In genomic region chr14:64092940-64093339, GRCh38 we compare ENCODE assay signal across 27 cellular contexts.
DNase-seq lines count a peak whose midpoint lies in the region; ATAC-seq and TF ChIP-seq lines count a peak whose summit lies in the region.
"Had no signal": no experiment of that assay in that cellular context is flagged by ENCODE, and none has a peak within 500 bp of the region (broad histone marks: within the 10 kb centered on the region; RNA-seq: fewer than 3 reads in every experiment).

No MANE protein-coding gene starts in this region.

- in situ Hi-C loops in transverse colon (cut with MboI; ENCODE audit: low pct_ligation_motif_present in 1 of 4, low pct_unique_long_range_greater_than_20kb in 1 of 4, low sequenced_read_pairs in 3 of 4) = no loop called here

- TF ChIP-seq EP300 in transverse colon (IDR thresholded peaks at IDR 0.05; ENCODE audit: low read depth) = no peak

- no peaks in the 10 kb centered on the region for H3K79me2 ChIP-seq in PC-3 (ENCODE audit: low read length)

- CTCF ChIA-PET in PC-3 (lab: Charles Lee) = interaction anchor here (0.6 kb wide), 1 partner anchor 52 kb away, joined by 6 read pairs; no protein-coding TSS in a partner anchor

- no peak overlapping the region for H3K27ac ChIP-seq in PC-3 (ENCODE audit: low read length)
- peak overlapping the region; percentile 53 to 73 (median 58) for H3K27ac ChIP-seq in transverse colon
- H3K27ac ChIP-seq in adrenal gland = no peak overlapping the region
- H3K27ac ChIP-seq: heart left ventricle, KMS-11, RWPE1, thoracic aorta had no signal

- no peaks in the 10 kb centered on the region for H4K20me1 ChIP-seq in PC-3 (ENCODE audit: low read length)

- intact Hi-C loops in PC-3 (cut with micrococcal nuclease) (no loop called here), left colon (cut with DNase I, micrococcal nuclease) (no loop called here), transverse colon (cut with DNase I; ENCODE audit: low total_unique reads) (no loop called here), adrenal gland (cut with DNase I) (no loop called here)

- POLR2A ChIA-PET in PC-3 (lab: Charles Lee; ENCODE audit: unreplicated experiment) = no interaction called here

- H3K4me3 ChIP-seq in PC-3 (ENCODE audit: low read length) = no peak overlapping the region
- H3K4me3 ChIP-seq in transverse colon = no peak overlapping the region
- no peak overlapping the region for H3K4me3 ChIP-seq in adrenal gland
- H3K4me3 ChIP-seq: GM12878, heart left ventricle, smooth muscle cell, thoracic aorta had no signal

- no TSS peak for BruUV-seq in PC-3 (replicated peaks; lab: Mats Ljungman, UMichigan)

- WGBS in transverse colon (ENCODE audit: low coverage in 1 of 2), 2 donors = 48 to 78% methylated on average over 2 to 5 of the region's 5 CpGs
- 75 to 96% (median 78%) methylated on average over 5 of the region's 5 CpGs for WGBS in adrenal gland, 4 donors

- no peaks in the 10 kb centered on the region for H3K27me3 ChIP-seq in PC-3 (ENCODE audit: low read length)
- no peaks in the 10 kb centered on the region for H3K27me3 ChIP-seq in transverse colon
- H3K27me3 ChIP-seq in adrenal gland = no peaks in the 10 kb centered on the region
- H3K27me3 ChIP-seq: heart left ventricle had no signal

- no peak overlapping the region for H2AFZ ChIP-seq in PC-3 (ENCODE audit: low read length)

- no peak overlapping the region for H3K9ac ChIP-seq in PC-3 (ENCODE audit: low read length)
- H3K9ac ChIP-seq: KMS-11 had no signal

- DNase-seq in NCI-H2171 treated with DMSO at 0.1 percent for 48 hours (lab: John Stamatoyannopoulos, UW) = peak; percentile 16
- DNase-seq in NCI-H2171 (lab: John Stamatoyannopoulos, UW) = no peak
- peak; percentile 57 for DNase-seq in PC-3
- DNase-seq in left colon = peak in 1 of 2 donors; percentile 15
- no peak for DNase-seq in transverse colon
- no peak for DNase-seq in adrenal gland
- DNase-seq: 8988T; activated CD4-positive, alpha-beta memory T cell treated with anti-CD3 and anti-CD28 coated beads, Interleukin-2, amount 10 ng/mL, durations not matched to agents 7 days and 5 days; activated gamma-delta T cell; CD8-positive, alpha-beta T cell; cortex of kidney; DND-41; heart left ventricle; HFFc6; left ventricle myocardium superior; NCI-H2029; NCI-H526; stimulated activated CD4-positive, alpha-beta T cell treated with anti-CD3 and anti-CD28 coated beads, Interleukin-2, amount 100 ng/mL, for 48 hours; stimulated activated naive CD4-positive, alpha-beta T cell; T-helper 9 cell had no signal

- peaks cover 15% of the 10 kb centered on the region for H3K4me1 ChIP-seq in PC-3 (ENCODE audit: insufficient read depth, low read length)
- peaks cover under 1 to 42% (median 14%) of the 10 kb centered on the region in 4 donors for H3K4me1 ChIP-seq in transverse colon
- no peaks in the 10 kb centered on the region for H3K4me1 ChIP-seq in adrenal gland (replicated peaks in 1 of 2)
- H3K4me1 ChIP-seq: heart left ventricle had no signal

- TF ChIP-seq CTCF in PC-3 (conservative IDR thresholded peaks at IDR 0.05; ENCODE audit: low read depth, low read length) (no peak), transverse colon (IDR thresholded peaks at IDR 0.05) (no peak), adrenal gland (IDR thresholded peaks at IDR 0.05) (no peak)

- H3K36me3 ChIP-seq in PC-3 (ENCODE audit: low read depth, low read length) = no peaks in the 10 kb centered on the region
- no peaks in the 10 kb centered on the region for H3K36me3 ChIP-seq in transverse colon
- H3K36me3 ChIP-seq in adrenal gland (replicated peaks in 1 of 2) = peaks cover 0 to 12% of the 10 kb centered on the region in 2 donors
- H3K36me3 ChIP-seq: thoracic aorta had no signal

- no peaks in the 10 kb centered on the region for H3K9me2 ChIP-seq in PC-3 (replicated peaks; ENCODE audit: low read length)

- H3F3A ChIP-seq in PC-3 (ENCODE audit: low read length, unreplicated experiment) = no peaks in the 10 kb centered on the region

- H3K4me2 ChIP-seq in PC-3 (ENCODE audit: low read length) = 0 out of 2 replicates have a peak overlapping the region, but pooled peaks have one; percentile 14
- H3K4me2 ChIP-seq: KMS-11, smooth muscle cell had no signal

- H3K9me3 ChIP-seq in PC-3 (ENCODE audit: low read length) (no peaks in the 10 kb centered on the region), transverse colon (no peaks in the 10 kb centered on the region), adrenal gland (replicated peaks in 1 of 3) (no peaks in the 10 kb centered on the region)
- H3K9me3 ChIP-seq: heart left ventricle, thoracic aorta had no signal

- TF ChIP-seq POLR2A in transverse colon (IDR thresholded peaks at IDR 0.05) = no peak
- no peak for TF ChIP-seq POLR2A in adrenal gland (IDR thresholded peaks at IDR 0.05)

- ATAC-seq in PC-3 (peak; percentile 74), left colon (peak; percentile 74), HG02970 (IDR thresholded peaks at IDR 0.05; ENCODE audit: low FRiP score, unreplicated experiment) (no peak), GM21576 (IDR thresholded peaks at IDR 0.05; ENCODE audit: unreplicated experiment) (no peak)
- ATAC-seq: CD8-positive, alpha-beta T cell; GM12878; heart left ventricle; left ventricle myocardium superior had no signal

Comparison
In these comparisons a context has a peak if more than half of its experiments do, and no peak if none do; other contexts are left out.
1. DNase-seq: peak in NCI-H2171 treated with DMSO at 0.1 percent for 48 hours (single experiment) and PC-3 (single experiment); none in NCI-H2171 (single experiment), transverse colon (single experiment) and adrenal gland (0 of 7).
2. ATAC-seq: peak in PC-3 (single experiment) and left colon (single experiment); none in HG02970 (single experiment) and GM21576 (single experiment).
3. H3K27ac ChIP-seq: peak in transverse colon (4 of 4); none in PC-3 (single experiment) and adrenal gland (0 of 5).